Comparison of ENCODE assay signal across 9 cellular contexts in the genomic region with DNA sequence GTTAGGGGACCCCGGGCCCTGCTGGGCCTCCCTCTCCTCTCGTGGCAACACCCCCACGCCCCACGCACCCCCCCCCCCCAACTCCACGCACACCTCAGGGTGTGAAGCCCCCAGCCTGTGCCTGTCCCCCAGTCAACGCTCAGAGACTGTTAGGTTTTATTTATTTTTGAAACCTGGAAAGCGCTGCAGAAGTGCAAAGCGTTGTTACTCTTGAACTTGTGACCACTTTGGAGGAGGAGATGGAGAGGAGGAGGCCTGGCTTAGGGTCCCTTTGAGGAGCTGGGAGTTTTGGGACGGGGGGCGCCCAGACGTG. TPM values are rescaled to one million over a fixed set of nuclear protein-coding genes. Genes with fewer than 3 reads are reported as not detected.
DNase-seq lines count a peak whose midpoint lies in the region; ATAC-seq, FAIRE-seq and TF ChIP-seq lines count a peak whose summit lies in the region.
"Had no signal": no experiment of that assay in that cellular context is flagged by ENCODE, and none has a peak within 500 bp of the region (broad histone marks: within the 10 kb centered on the region; RNA-seq: fewer than 3 reads in every experiment).

No MANE protein-coding gene starts in this region.

- ATAC-seq in stimulated activated naive CD8-positive, alpha-beta T cell treated with anti-CD3 and anti-CD28 coated beads, Interleukin-15, amount 100 ng/mL, for 72 hours = no peak

- no peaks in the 10 kb centered on the region for H3K9me3 Mint-ChIP-seq in stimulated activated naive CD8-positive, alpha-beta T cell treated with anti-CD3 and anti-CD28 coated beads, Interleukin-15, amount 100 ng/mL, for 72 hours

- WGBS in HUES64 = 21% methylated on average over 9 of the region's 11 CpGs

- DNase-seq in adipocyte (ENCODE audit: low read depth) = no peak
- DNase-seq in stimulated activated naive CD8-positive, alpha-beta T cell treated with anti-CD3 and anti-CD28 coated beads, Interleukin-15, amount 100 ng/mL, for 72 hours = peak in 1 of 2 donors; percentile 15
- DNase-seq in NCI-H510A treated with DMSO at 0.1 percent for 48 hours (lab: John Stamatoyannopoulos, UW) = no peak
- no peak for DNase-seq in stimulated activated CD8-positive, alpha-beta memory T cell treated with anti-CD3 and anti-CD28 coated beads, Interleukin-4, amount 100 ng/mL, for 48 hours
- DNase-seq in D721Med (ENCODE audit: insufficient read length, low spot score) = no peak
- no peak for DNase-seq in activated CD8-positive, alpha-beta memory T cell treated with anti-CD3 and anti-CD28 coated beads for 24 hours
- DNase-seq: NCI-H1436 treated with DMSO at 0.1 percent for 48 hours had no signal

- no peaks in the 10 kb centered on the region for H3K36me3 ChIP-seq in HUES64 (ENCODE audit: insufficient read depth, low read length)
- peaks cover 27% of the 10 kb centered on the region for H3K36me3 ChIP-seq in adipocyte (ENCODE audit: control insufficient read depth, insufficient read depth, low read length, severe bottlenecking)
- H3K36me3 ChIP-seq in iPS-15b (ENCODE audit: control insufficient read depth, insufficient read depth, low read length) = no peaks in the 10 kb centered on the region

- peak overlapping the region; percentile 94 to 97 for H3K27ac Mint-ChIP-seq in stimulated activated naive CD8-positive, alpha-beta T cell treated with anti-CD3 and anti-CD28 coated beads, Interleukin-15, amount 100 ng/mL, for 72 hours

- H3K4me1 Mint-ChIP-seq in stimulated activated naive CD8-positive, alpha-beta T cell treated with anti-CD3 and anti-CD28 coated beads, Interleukin-15, amount 100 ng/mL, for 72 hours = peaks cover 71% of the 10 kb centered on the region

- no peak overlapping the region for H3K27ac ChIP-seq in HUES64 (ENCODE audit: low read depth, low read length)

- no peaks in the 10 kb centered on the region for H3K27me3 Mint-ChIP-seq in stimulated activated naive CD8-positive, alpha-beta T cell treated with anti-CD3 and anti-CD28 coated beads, Interleukin-15, amount 100 ng/mL, for 72 hours

- H3K4me1 ChIP-seq in HUES64 (ENCODE audit: insufficient read depth, low read length) (peaks cover 12% of the 10 kb centered on the region), adipocyte (ENCODE audit: control insufficient read depth, insufficient read depth, low read length) (peaks cover 44% of the 10 kb centered on the region), iPS-15b (ENCODE audit: control insufficient read depth, insufficient read depth, low read length) (peaks cover 5% of the 10 kb centered on the region)

- H3K4me3 ChIP-seq in HUES64 (ENCODE audit: low read length) (peak overlapping the region; percentile 54), adipocyte (ENCODE audit: low read length) (peak overlapping the region; percentile 94), iPS-15b (ENCODE audit: low read depth, low read length) (peak overlapping the region; percentile 75)

- H3K27me3 ChIP-seq in HUES64 (ENCODE audit: insufficient read depth, low read length) (peaks cover 31% of the 10 kb centered on the region), adipocyte (replicated peaks; ENCODE audit: control insufficient read depth, insufficient read depth, low read length) (no peaks in the 10 kb centered on the region), iPS-15b (ENCODE audit: control insufficient read depth, insufficient read depth, low read length) (peaks cover 27% of the 10 kb centered on the region)

- H3K9ac ChIP-seq in HUES64 (ENCODE audit: low read depth, low read length) (0 out of 2 replicates have a peak overlapping the region, but pooled peaks have one; percentile 21), adipocyte (ENCODE audit: low read length) (peak overlapping the region; percentile 93), iPS-15b (ENCODE audit: low read depth, low read length) (no peak overlapping the region)

- no peak for TF ChIP-seq CTCF in D721Med (IDR thresholded peaks at IDR 0.05; ENCODE audit: insufficient read depth, missing control alignments)

- H3K9me3 ChIP-seq in HUES64 (ENCODE audit: insufficient read depth, low read depth, low read length) (no peaks in the 10 kb centered on the region), adipocyte (ENCODE audit: control insufficient read depth, low read length) (no peaks in the 10 kb centered on the region), iPS-15b (ENCODE audit: control insufficient read depth, insufficient read depth, low read length) (no peaks in the 10 kb centered on the region)

- FAIRE-seq in D721Med (lab: Jason Lieb, UNC) = no peak

- H3K4me3 Mint-ChIP-seq in stimulated activated naive CD8-positive, alpha-beta T cell treated with anti-CD3 and anti-CD28 coated beads, Interleukin-15, amount 100 ng/mL, for 72 hours = peak overlapping the region; percentile 91 to 99

RNA-seq across cellular contexts. Expression of gene PIK3IP1, which starts 0.9 kb away (rescaled TPM):
- 0.90 TPM for polyA plus RNA-seq in HUES64 (2013, experiment 1 of 2)
- polyA plus RNA-seq in HUES64 (2013, experiment 2 of 2) = 1.7 TPM

RNA-seq across cellular contexts. Expression of gene PATZ1, which starts 54.8 kb away (rescaled TPM):
- 51.1 TPM for polyA plus RNA-seq in HUES64 (2013, experiment 1 of 2)
- 52.4 TPM for polyA plus RNA-seq in HUES64 (2013, experiment 2 of 2)
